ENCODE assay signal across 22 cellular contexts in the genomic region with DNA sequence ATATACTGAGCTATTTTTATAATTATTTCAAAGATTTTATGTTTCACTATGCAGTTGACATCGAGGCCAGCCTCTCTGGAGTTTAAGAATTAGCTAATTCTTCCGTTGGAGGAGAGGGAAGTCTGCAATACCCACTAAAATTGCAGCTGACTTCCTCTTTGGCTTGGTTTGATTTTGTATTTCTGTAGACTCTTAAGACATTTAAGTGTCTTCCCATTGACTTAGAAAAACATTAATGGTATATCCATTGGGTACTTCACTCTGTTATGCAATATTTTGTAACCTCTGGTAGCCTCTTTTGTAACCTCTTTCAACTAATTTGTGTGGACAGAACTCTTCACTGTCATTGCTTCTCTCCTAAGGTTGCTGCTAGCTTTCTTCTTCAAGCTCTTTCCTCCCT. TPM values are rescaled to one million over a fixed set of nuclear protein-coding genes. Genes with fewer than 3 reads are reported as not detected.
A peak's percentile ranks its signal among the peaks of the same experiment; 100 is the strongest.
DNase-seq lines count a peak whose midpoint lies in the region; ATAC-seq and TF ChIP-seq lines count a peak whose summit lies in the region.
"Had no signal": no experiment of that assay in that cellular context is flagged by ENCODE, and none has a peak within 500 bp of the region (broad histone marks: within the 10 kb centered on the region; RNA-seq: fewer than 3 reads in every experiment).

No MANE protein-coding gene starts in this region.

- intact Hi-C loops in colonic mucosa (cut with DNase I): no loop called here

- DNase-seq in GF-D8 (lab: John Stamatoyannopoulos, UW) (peak; percentile 85), MV-4-11 (lab: John Stamatoyannopoulos, UW) (peak; percentile 99), colonic mucosa (no peak), pons (ENCODE audit: low spot score) (peak; percentile 53), NCI-H510A (lab: John Stamatoyannopoulos, UW) (no peak)
- DNase-seq in central memory CD4-positive, alpha-beta T cell: no peak
- DNase-seq: activated CD4-positive, alpha-beta T cell treated with anti-CD3 and anti-CD28 coated beads for 48 hours; activated CD8-positive, alpha-beta memory T cell treated with anti-CD3 and anti-CD28 coated beads, Interleukin-2, amount 50 U/mL, for 4 hours; activated gamma-delta T cell; amniotic stem cell; GDM1; hypothalamus; NCI-H1092 treated with DMSO at 0.1 percent for 48 hours; NCI-H2081 treated with DMSO at 0.1 percent for 48 hours; NCI-H82; stimulated activated CD4-positive, alpha-beta T cell treated with anti-CD3 and anti-CD28 coated beads, Interleukin-4, amount 100 ng/mL, for 1 hour; substantia nigra had no signal

- TF ChIP-seq CTCF in colonic mucosa (IDR thresholded peaks at IDR 0.05): no peak

- no peaks in the 10 kb centered on the region for H3K36me3 ChIP-seq in colonic mucosa

- no peak overlapping the region for H3K4me3 ChIP-seq in colonic mucosa

- no peak for ATAC-seq in HG03439 (IDR thresholded peaks at IDR 0.05; ENCODE audit: unreplicated experiment)
- no peak for ATAC-seq in GM19455 (IDR thresholded peaks at IDR 0.05; ENCODE audit: unreplicated experiment)

- H3K27ac ChIP-seq in colonic mucosa: peak overlapping the region; percentile 78

- H3K4me1 ChIP-seq in colonic mucosa: peaks cover 6% of the 10 kb centered on the region

- H3K9me3 ChIP-seq in colonic mucosa: no peaks in the 10 kb centered on the region

- H3K9ac ChIP-seq in colonic mucosa (ENCODE audit: low read depth in 2 of 2, low read length in 2 of 2): no peak overlapping the region

- no peaks in the 10 kb centered on the region for H3K27me3 ChIP-seq in colonic mucosa

RNA-seq across cellular contexts. Expression of a gene that starts 1.5 kb away (rescaled TPM):
- total RNA-seq in colonic mucosa: 10 to 100 TPM; 26.6 to 28.2 TPM
- total RNA-seq: skeletal muscle tissue; T-helper 2 cell treated with Interferon-gamma antibody and Interleukin-4, amounts not matched to agents 100 ng/mL and 5 ng/mL, for 36 hours had no signal

RNA-seq across cellular contexts. Expression of a gene that starts 26.9 kb away (rescaled TPM):
- total RNA-seq in colonic mucosa: 10 to 100 TPM; 16.3 to 20.4 TPM

RNA-seq across cellular contexts. Expression of a gene that starts 50.6 kb away (rescaled TPM):
- not detected for total RNA-seq in colonic mucosa
- total RNA-seq: osteoblast; T-helper 2 cell treated with Interferon-gamma antibody and Interleukin-4, amounts not matched to agents 100 ng/mL and 5 ng/mL, for 36 hours had no signal

Comparison
In these comparisons a context has a peak if more than half of its experiments do, and no peak if none do; other contexts are left out.
1. DNase-seq: peak in GF-D8 (single experiment), MV-4-11 (single experiment) and pons (single experiment); none in colonic mucosa (single experiment), central memory CD4-positive, alpha-beta T cell (single experiment) and NCI-H510A (single experiment).